ENCODE assay signal across 21 cellular contexts in genomic region chr2:119711352-119711751, GRCh38.
"Had no signal": no experiment of that assay in that cellular context is flagged by ENCODE, and none has a peak within 500 bp of the region (broad histone marks: within the 10 kb centered on the region; RNA-seq: fewer than 3 reads in every experiment).

No MANE protein-coding gene starts in this region.

- H3K4me3 ChIP-seq: SJCRH30 had no signal

- ATAC-seq: SK-N-SH treated with all-trans-retinoic acid at 6 μM for 48 hours had no signal

- H3K27ac ChIP-seq: HL-60, RWPE1, SJCRH30 had no signal

- H3K36me3 ChIP-seq: SJCRH30 had no signal

- H3K4me1 ChIP-seq: SJCRH30 had no signal

- DNase-seq: KBM-7, MV-4-11, NCI-H1048, NCI-H1105, NCI-H1417, NCI-H1436 treated with DMSO at 0.1 percent for 48 hours, NCI-H187, NCI-H2029, NCI-H2081 treated with DMSO at 0.1 percent for 48 hours, NCI-H2171, NCI-H226, NCI-H446, NCI-H510A, NCI-H524 treated with DMSO at 0.1 percent for 48 hours, NCI-H69, NCI-H774, SHP77 treated with DMSO at 0.1 percent for 48 hours, SJCRH30 had no signal

- H3K9me3 ChIP-seq: SJCRH30 had no signal

- H3K27me3 ChIP-seq: SJCRH30 had no signal
